Comparison of ENCODE assay signal across 16 cellular contexts in the genomic region with DNA sequence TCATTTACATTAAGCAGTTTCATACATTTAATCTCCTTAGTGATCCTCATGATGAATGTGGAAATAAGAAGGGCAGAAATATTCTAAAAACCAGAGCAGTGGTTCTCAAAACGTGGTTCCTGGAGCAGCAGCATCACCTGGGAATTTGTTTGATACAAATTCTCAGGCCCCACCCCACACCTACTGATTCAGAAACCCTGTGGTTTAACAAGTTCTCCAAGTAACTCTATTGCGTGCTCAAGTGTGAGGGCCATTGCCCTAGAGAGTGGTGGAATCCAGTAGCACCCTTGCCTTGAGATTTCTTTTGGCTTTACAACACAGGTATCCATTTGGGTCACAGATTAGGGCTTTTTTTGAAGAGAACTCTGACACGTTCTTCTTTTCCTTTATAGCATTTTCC.
DNase-seq lines count a peak whose midpoint lies in the region; ATAC-seq, FAIRE-seq and TF ChIP-seq lines count a peak whose summit lies in the region.
"Had no signal": no experiment of that assay in that cellular context is flagged by ENCODE, and none has a peak within 500 bp of the region (broad histone marks: within the 10 kb centered on the region; RNA-seq: fewer than 3 reads in every experiment).

No MANE protein-coding gene starts in this region.

- H3K9ac ChIP-seq in H9 (ENCODE audit: extremely low read depth, insufficient read length, low read length), result no peak overlapping the region

- TF ChIP-seq CTCF in epithelial cell of esophagus (IDR thresholded peaks at IDR 0.05; ENCODE audit: insufficient read depth, low read depth, low read length, missing control alignments) (no peak), H9 (conservative IDR thresholded peaks at IDR 0.05) (no peak), spleen (IDR thresholded peaks at IDR 0.05 in 8 of 11, conservative IDR thresholded peaks at IDR 0.05 in 3 of 11) (no peak)

- no peaks in the 10 kb centered on the region for H3K36me3 Mint-ChIP-seq in H9 (ENCODE audit: insufficient read depth in 1 of 3, low read depth in 3 of 3)

- H2BK5ac ChIP-seq in H9 (ENCODE audit: insufficient read length, low read length), result no peak overlapping the region

- H3K18ac ChIP-seq in H9 (ENCODE audit: insufficient read length, low read depth, low read length), result no peak overlapping the region

- no peak overlapping the region for H4K91ac ChIP-seq in H9 (ENCODE audit: insufficient read length, low read depth, low read length)

- TF ChIP-seq POLR2A in spleen (IDR thresholded peaks at IDR 0.05), result no peak

- WGBS in H9 (ENCODE audit: extremely low coverage, insufficient read length, low lambda C conversion rate), result no CpG with 5 or more reads among the region's 3 CpGs
- WGBS in spleen, 5 donors, result 67 to 79% (median 75%) methylated on average over 3 of the region's 3 CpGs

- H3K9me3 ChIP-seq in H9 (ENCODE audit: control insufficient read depth, low read depth, low read length) (no peaks in the 10 kb centered on the region), spleen (no peaks in the 10 kb centered on the region)

- H4K5ac ChIP-seq in H9 (ENCODE audit: insufficient read length, low read depth, low read length), result no peak overlapping the region

- no peak overlapping the region for H2BK20ac ChIP-seq in H9 (ENCODE audit: low read depth, low read length, poor library complexity, severe bottlenecking)

- no peak overlapping the region for H2BK120ac ChIP-seq in H9 (ENCODE audit: low read depth, low read length, poor library complexity, severe bottlenecking)

- no peak overlapping the region for H2AK5ac ChIP-seq in H9 (ENCODE audit: insufficient read length, low read length)

- H3K56ac ChIP-seq in H9 (ENCODE audit: insufficient read length, low read depth, low read length), result no peak overlapping the region

- DNase-seq in GM18507 (ENCODE audit: extremely low spot score, insufficient read length, low read depth), result peak; percentile 7
- peak; percentile 82 for DNase-seq in epithelial cell of esophagus (ENCODE audit: low read depth)
- DNase-seq in posterior vena cava (ENCODE audit: low spot score), result no peak
- DNase-seq in NCI-H146 treated with DMSO at 0.1 percent for 48 hours (lab: John Stamatoyannopoulos, UW; ENCODE audit: unreplicated experiment), result no peak
- DNase-seq in H9, result no peak
- DNase-seq in spleen, result no peak
- DNase-seq: DMS79, Karpas-422, NCI-H1105 treated with DMSO at 0.1 percent for 48 hours, NCI-H187 treated with DMSO at 0.1 percent for 48 hours, NCI-H774, T-helper 1 cell had no signal

- H3K4me3 ChIP-seq in epithelial cell of esophagus (ENCODE audit: low read length) (no peak overlapping the region), spleen (no peak overlapping the region)
- H3K4me3 ChIP-seq: GM23338 had no signal

- H4K20me1 ChIP-seq in H9 (ENCODE audit: control insufficient read depth, insufficient read depth, insufficient read length), result no peaks in the 10 kb centered on the region

- no peak overlapping the region for H4K8ac ChIP-seq in H9 (replicated peaks; ENCODE audit: insufficient read length, low read depth, low read length)

- H2AFZ ChIP-seq in H9 (ENCODE audit: low read length), result no peak overlapping the region
- H2AFZ ChIP-seq: GM23338 had no signal

- H3K4ac ChIP-seq in H9 (ENCODE audit: low read depth, low read length), result no peak overlapping the region

- H3K27me3 ChIP-seq in H9 (ENCODE audit: insufficient read depth, low read length) (no peaks in the 10 kb centered on the region; the same call in 1 of the 2 replicates), spleen (replicated peaks in 1 of 7) (no peaks in the 10 kb centered on the region)

- intact Hi-C loops in posterior vena cava (cut with DNase I), result no loop called here
- intact Hi-C loops in spleen (cut with DNase I; ENCODE audit: low total_unique reads), result no loop called here

- H3K79me2 ChIP-seq in H9 (ENCODE audit: insufficient read depth, low read length), result no peaks in the 10 kb centered on the region

- H2BK15ac ChIP-seq in H9 (ENCODE audit: low read depth, low read length), result no peak overlapping the region

- no peak overlapping the region for H3K23ac ChIP-seq in H9 (ENCODE audit: insufficient read length, low read depth, low read length)

- H3K4me2 ChIP-seq in H9 (ENCODE audit: insufficient read depth, insufficient read length, low read length), result no peak overlapping the region
- H3K4me2 ChIP-seq: GM23338 had no signal

- H3K14ac ChIP-seq in H9 (ENCODE audit: insufficient read depth, low read length), result no peak overlapping the region

- no peaks in the 10 kb centered on the region for H3K36me3 ChIP-seq in spleen

- no peaks in the 10 kb centered on the region for H3K9me3 Mint-ChIP-seq in H9
- H3K9me3 Mint-ChIP-seq: GM23338 had no signal

- no peak overlapping the region for H3K27ac ChIP-seq in H9 (ENCODE audit: insufficient read length, low read depth, low read length)
- H3K27ac ChIP-seq in spleen, result no peak overlapping the region

- no peaks in the 10 kb centered on the region for H3K79me1 ChIP-seq in H9 (ENCODE audit: insufficient read depth, low read depth, low read length, poor library complexity, severe bottlenecking)

- H3K27ac Mint-ChIP-seq in H9, result no peak overlapping the region
- H3K27ac Mint-ChIP-seq: GM23338 had no signal

- ATAC-seq in GM19351 (IDR thresholded peaks at IDR 0.05; ENCODE audit: unreplicated experiment) (peak; percentile 74), HG02885 (IDR thresholded peaks at IDR 0.05; ENCODE audit: poor library complexity, unreplicated experiment) (peak; percentile 44)
- ATAC-seq: GM23338 had no signal

- H3K4me1 ChIP-seq in H9 (ENCODE audit: insufficient read depth, low read length), result no peaks in the 10 kb centered on the region
- peaks cover 0 to 6% (median 0%) of the 10 kb centered on the region in 6 donors for H3K4me1 ChIP-seq in spleen

- H3K23me2 ChIP-seq in H9 (ENCODE audit: insufficient read length, low read depth, low read length, poor library complexity, severe bottlenecking), result no peaks in the 10 kb centered on the region

- H3K27me3 Mint-ChIP-seq in H9 (ENCODE audit: low read depth), result no peaks in the 10 kb centered on the region

- no peak overlapping the region for H3T11ph ChIP-seq in H9 (ENCODE audit: low read length)

- H2BK12ac ChIP-seq in H9 (ENCODE audit: insufficient read length, low read depth, low read length), result no peak overlapping the region

- H3K4me3 Mint-ChIP-seq in H9, result no peak overlapping the region
- H3K4me3 Mint-ChIP-seq: GM23338 had no signal

- FAIRE-seq in GM18507 (lab: Jason Lieb, UNC), result peak; percentile 77
- FAIRE-seq: GM12892 had no signal

- 0 out of 4 replicates have a peak, but pooled peaks cover 2 to 5% of the 10 kb centered on the region in 2 experiments for H3K4me1 Mint-ChIP-seq in H9
- H3K4me1 Mint-ChIP-seq: GM23338 had no signal

Comparison
In these comparisons a context has a peak if more than half of its experiments do, and no peak if none do; other contexts are left out.
1. DNase-seq: peak in GM18507 (single experiment) and epithelial cell of esophagus (single experiment); none in posterior vena cava (single experiment), NCI-H146 treated with DMSO at 0.1 percent for 48 hours (single experiment), H9 (single experiment) and spleen (single experiment).